Comparison of ENCODE assay signal across 17 cellular contexts in the genomic region with DNA sequence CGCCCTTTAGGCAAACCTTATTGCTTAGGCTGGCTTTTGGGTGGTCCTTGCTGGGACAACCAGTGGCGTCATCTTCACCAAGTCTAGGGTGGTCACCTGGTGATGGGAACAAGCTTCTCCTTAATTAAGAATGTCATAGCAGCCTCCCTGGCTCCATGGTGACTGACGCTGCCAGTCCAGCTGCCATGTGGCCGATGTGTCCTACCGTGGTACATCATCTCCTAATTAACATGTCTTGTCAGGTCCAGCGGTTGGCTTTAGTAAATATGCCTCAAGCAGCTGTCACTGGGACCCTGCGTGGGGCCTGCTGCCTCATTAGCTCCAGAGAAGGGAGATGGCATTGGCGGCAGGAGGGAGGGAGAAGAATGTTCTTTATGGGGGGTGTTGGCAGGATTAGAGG.
"Had no signal": no experiment of that assay in that cellular context is flagged by ENCODE, and none has a peak within 500 bp of the region (broad histone marks: within the 10 kb centered on the region; RNA-seq: fewer than 3 reads in every experiment).

No MANE protein-coding gene starts in this region.

- DNase-seq: IMR-90, Kasumi-1, KG1, MM.1S, NCI-H1092 treated with DMSO at 0.1 percent for 48 hours, NCI-H1436, NCI-H187 treated with DMSO at 0.1 percent for 48 hours, NCI-H2029 treated with DMSO at 0.1 percent for 48 hours, NCI-H2171 treated with DMSO at 0.1 percent for 48 hours, NCI-H2227 treated with DMSO at 0.1 percent for 48 hours, NCI-H526 treated with DMSO at 0.1 percent for 48 hours, NCI-H774, Right ventricle myocardium superior, RPMI8226, SIG-M5 had no signal

- H3K27me3 ChIP-seq: SJSA1 had no signal

- H3K36me3 ChIP-seq: SJSA1 had no signal

- H3K27ac ChIP-seq: SJSA1, SK-N-MC had no signal

- H3K4me1 ChIP-seq: SJSA1 had no signal

- H3K9me3 ChIP-seq: SJSA1 had no signal

- H3K4me3 ChIP-seq: SJSA1, SK-N-MC had no signal
